ENCODE assay signal across 1 cellular context in the genomic region with DNA sequence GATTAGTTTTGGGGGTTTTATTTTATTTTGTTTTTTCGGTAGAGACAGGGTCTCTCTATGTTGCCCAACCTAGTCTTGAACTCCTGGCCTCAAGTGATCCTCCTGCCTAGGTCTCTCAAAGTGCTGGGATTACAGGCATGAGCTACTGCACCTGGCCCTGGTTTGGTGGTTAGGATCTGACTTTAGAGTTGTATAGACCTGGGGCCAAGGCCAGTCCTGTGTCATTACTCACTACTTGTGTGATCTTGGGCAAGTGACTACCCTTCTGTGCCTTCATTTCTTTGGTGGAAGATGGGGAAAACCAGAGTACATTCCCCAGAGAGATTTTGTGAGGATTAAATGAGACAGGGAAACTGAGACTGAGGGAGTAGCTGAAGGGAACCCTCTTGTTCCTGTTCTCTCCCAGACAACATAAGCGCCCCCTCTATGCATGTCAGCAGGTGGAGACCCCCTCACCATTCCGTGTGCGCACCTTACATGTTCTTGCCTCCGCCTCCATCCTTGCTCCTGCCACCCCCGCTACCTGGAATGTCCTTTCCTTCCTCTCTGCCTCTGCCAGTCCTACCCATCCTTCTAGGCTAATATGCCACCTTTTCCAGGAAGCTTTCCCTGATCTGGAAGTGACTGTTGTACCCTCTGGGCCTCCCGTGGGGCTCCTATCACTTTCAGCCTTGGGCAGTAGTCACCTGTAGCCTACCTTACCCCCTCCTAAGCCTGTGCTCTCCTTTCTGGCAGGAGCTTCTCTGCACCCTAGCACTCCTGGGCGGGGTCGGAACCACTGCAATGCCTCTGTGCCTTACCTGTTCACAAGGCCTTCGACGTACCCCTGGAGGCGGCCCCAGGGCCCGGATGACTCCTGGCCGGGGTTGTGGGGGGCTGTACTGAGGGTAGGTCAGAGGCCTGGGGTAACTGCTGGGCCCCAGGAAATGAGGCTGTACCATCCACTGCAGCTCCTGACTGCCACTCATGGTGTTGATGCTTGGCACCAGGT.
TF ChIP-seq lines count a peak whose summit lies in the region.

No MANE protein-coding gene starts in this region.

TF ChIP-seq in IMR-90, 13 proteins besides CTCF, POLR2A, EP300 and RAD21:
- TF ChIP-seq CHD1 (IDR thresholded peaks at IDR 0.05; ENCODE audit: low read depth, low read length) = no peak; the same call in 1 of the 2 replicates
- TF ChIP-seq SMC3 (IDR thresholded peaks at IDR 0.05; ENCODE audit: low read depth, low read length) = no peak
- no peak for TF ChIP-seq MAZ (IDR thresholded peaks at IDR 0.05; ENCODE audit: borderline replicate concordance, low read depth, low read length)
- no peak for TF ChIP-seq MXI1 (IDR thresholded peaks at IDR 0.05; ENCODE audit: borderline replicate concordance, low read depth, low read length)
